16 cellular contexts compared by ENCODE assay signal in the genomic region with DNA sequence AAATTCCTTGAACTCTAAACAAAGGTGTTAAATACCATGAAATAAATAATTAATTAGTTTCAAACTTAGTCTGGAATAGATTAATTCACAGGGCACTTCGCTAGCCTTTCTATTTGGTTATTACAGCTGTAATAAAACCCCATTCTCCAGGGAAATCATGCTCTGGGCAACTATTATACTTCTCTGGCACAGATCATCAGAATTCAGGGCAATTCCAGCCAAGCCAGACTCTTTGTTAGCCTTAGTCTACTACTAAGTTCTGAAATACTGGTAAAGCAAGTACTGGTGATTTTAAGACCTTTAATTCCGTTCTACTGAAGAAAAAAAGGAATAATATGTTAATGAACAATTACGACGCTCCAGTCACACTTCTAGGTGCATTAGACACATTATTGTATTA.
DNase-seq lines count a peak whose midpoint lies in the region; ATAC-seq lines count a peak whose summit lies in the region.
"Had no signal": no experiment of that assay in that cellular context is flagged by ENCODE, and none has a peak within 500 bp of the region (broad histone marks: within the 10 kb centered on the region; RNA-seq: fewer than 3 reads in every experiment).

No MANE protein-coding gene starts in this region.

- H3K27ac ChIP-seq in cingulate gyrus (ENCODE audit: low read depth, low read length): peak overlapping the region; percentile 49
- peak overlapping the region; percentile 92 for H3K27ac ChIP-seq in substantia nigra (ENCODE audit: low read depth, low read length, poor library complexity, severe bottlenecking)
- H3K27ac ChIP-seq: GM23248 had no signal

- ATAC-seq in GM21619 (IDR thresholded peaks at IDR 0.05; ENCODE audit: unreplicated experiment): no peak
- ATAC-seq: HCT116 had no signal

- DNase-seq in fibroblast of gingiva (ENCODE audit: low read depth): peak; percentile 3
- DNase-seq in substantia nigra (lab: John Stamatoyannopoulos, UW): no peak
- no peak for DNase-seq in cerebellar cortex (ENCODE audit: low spot score)
- DNase-seq in GM03348 (ENCODE audit: low spot score): no peak
- DNase-seq: C1 segment of cervical spinal cord; Calu3; CD4-positive, alpha-beta memory T cell; COR-L47; DMS53; DMS79 treated with DMSO at 0.1 percent for 48 hours; GF-D8; GM23248; H9 had no signal
